In the genomic region with DNA sequence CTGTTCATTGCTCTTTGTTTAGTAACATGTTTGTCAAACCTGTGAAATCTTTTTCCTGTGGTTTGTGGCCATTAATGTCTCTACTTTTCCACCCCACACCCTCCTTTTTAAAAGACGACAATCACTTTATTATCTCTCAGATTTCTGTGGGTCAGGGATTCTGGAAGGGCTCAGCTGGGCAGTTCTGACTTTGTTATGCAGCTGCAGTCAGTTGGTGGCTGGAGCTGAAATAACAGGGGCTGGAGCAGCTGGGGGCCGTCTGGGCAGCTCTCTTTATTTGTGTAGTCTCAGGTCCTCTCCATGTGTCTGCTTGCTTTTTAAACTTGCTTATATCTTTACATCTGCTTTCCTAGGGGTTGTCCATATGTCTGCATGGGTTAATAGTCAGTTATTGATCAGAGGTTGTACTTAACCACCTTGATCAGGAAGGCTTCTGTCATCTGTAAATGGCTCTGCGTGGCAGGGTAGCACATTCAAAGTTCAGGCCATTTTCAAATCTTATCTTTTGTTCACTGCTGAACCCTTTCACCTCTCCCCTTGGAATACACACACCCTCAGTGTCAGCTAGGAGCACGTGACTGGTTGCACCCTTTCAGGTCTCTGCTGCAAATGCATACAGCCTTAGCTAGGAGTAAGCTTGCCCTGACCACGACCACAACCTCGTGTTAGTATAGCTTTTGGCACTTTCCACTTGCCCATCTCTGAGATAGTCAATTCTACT, we compare ENCODE assay signal across 1 cellular context.
TF ChIP-seq lines count a peak whose summit lies in the region.

No MANE protein-coding gene starts in this region.

TF ChIP-seq in HepG2, 621 proteins besides CTCF, POLR2A, EP300 and RAD21 (continued from another document and continues in another):
- TF ChIP-seq, protein P1, sequence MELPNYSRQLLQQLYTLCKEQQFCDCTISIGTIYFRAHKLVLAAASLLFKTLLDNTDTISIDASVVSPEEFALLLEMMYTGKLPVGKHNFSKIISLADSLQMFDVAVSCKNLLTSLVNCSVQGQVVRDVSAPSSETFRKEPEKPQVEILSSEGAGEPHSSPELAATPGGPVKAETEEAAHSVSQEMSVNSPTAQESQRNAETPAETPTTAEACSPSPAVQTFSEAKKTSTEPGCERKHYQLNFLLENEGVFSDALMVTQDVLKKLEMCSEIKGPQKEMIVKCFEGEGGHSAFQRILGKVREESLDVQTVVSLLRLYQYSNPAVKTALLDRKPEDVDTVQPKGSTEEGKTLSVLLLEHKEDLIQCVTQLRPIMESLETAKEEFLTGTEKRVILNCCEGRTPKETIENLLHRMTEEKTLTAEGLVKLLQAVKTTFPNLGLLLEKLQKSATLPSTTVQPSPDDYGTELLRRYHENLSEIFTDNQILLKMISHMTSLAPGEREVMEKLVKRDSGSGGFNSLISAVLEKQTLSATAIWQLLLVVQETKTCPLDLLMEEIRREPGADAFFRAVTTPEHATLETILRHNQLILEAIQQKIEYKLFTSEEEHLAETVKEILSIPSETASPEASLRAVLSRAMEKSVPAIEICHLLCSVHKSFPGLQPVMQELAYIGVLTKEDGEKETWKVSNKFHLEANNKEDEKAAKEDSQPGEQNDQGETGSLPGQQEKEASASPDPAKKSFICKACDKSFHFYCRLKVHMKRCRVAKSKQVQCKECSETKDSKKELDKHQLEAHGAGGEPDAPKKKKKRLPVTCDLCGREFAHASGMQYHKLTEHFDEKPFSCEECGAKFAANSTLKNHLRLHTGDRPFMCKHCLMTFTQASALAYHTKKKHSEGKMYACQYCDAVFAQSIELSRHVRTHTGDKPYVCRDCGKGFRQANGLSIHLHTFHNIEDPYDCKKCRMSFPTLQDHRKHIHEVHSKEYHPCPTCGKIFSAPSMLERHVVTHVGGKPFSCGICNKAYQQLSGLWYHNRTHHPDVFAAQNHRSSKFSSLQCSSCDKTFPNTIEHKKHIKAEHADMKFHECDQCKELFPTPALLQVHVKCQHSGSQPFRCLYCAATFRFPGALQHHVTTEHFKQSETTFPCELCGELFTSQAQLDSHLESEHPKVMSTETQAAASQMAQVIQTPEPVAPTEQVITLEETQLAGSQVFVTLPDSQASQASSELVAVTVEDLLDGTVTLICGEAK (IDR thresholded peaks at IDR 0.05): no peak
- TF ChIP-seq, protein P1 (CRISPR knock-in tag; IDR thresholded peaks at IDR 0.05): peak; percentile 41; the same call in 1 of the 2 replicates
- TF ChIP-seq, protein P2, sequence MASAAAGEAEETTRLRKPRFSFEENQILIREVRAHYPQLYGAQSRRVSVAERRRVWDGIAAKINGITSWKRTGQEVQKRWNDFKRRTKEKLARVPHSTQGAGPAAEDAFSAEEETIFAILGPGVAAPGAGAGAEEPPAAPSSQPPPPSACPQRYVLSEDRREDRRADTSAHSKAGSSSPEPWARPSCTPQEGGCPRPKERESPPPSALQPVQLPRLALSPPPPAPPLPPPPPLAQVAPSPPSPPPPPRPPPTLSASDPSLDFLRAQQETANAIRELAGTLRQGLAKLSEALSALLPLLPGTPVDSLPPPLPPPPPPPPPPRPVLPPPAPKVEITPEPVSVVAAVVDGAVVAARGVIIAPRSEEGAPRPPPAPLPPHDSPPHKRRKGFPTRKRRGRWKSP (CRISPR knock-in tag; IDR thresholded peaks at IDR 0.05): no peak
- TF ChIP-seq POLR2AphosphoS2 (IDR thresholded peaks at IDR 0.05; ENCODE audit: low read depth, low read length) (no peak), FOXP1 (IDR thresholded peaks at IDR 0.05) (no peak), FOXP1 (CRISPR knock-in tag; IDR thresholded peaks at IDR 0.05) (peak; percentile 59; the same call in 1 of the 2 replicates), SAFB2 (CRISPR knock-in tag; IDR thresholded peaks at IDR 0.05; ENCODE audit: borderline replicate concordance, low read depth) (no peak), NFIC (IDR thresholded peaks at IDR 0.05; ENCODE audit: low read length) (0 out of 2 replicates have a peak, but pooled peaks have one; percentile 25), ZNF589 (CRISPR knock-in tag; conservative IDR thresholded peaks at IDR 0.05) (no peak), ZNF232 (CRISPR knock-in tag; IDR thresholded peaks at IDR 0.05; ENCODE audit: borderline replicate concordance) (no peak), ZNF430 (CRISPR knock-in tag; IDR thresholded peaks at IDR 0.05) (peak; percentile 59; the same call in 1 of the 2 replicates), ZNF335 (CRISPR knock-in tag; IDR thresholded peaks at IDR 0.05) (no peak), PCBP1 (IDR thresholded peaks at IDR 0.05; ENCODE audit: borderline replicate concordance, low read depth, low read length) (no peak), ZNF788 (CRISPR knock-in tag; IDR thresholded peaks at IDR 0.05; ENCODE audit: borderline replicate concordance) (peak; percentile 44; the same call in 1 of the 2 replicates), RFXANK (CRISPR knock-in tag; IDR thresholded peaks at IDR 0.05) (0 out of 2 replicates have a peak, but pooled peaks have one; percentile 28), TEAD3 (CRISPR knock-in tag; optimal IDR thresholded peaks at IDR 0.05; ENCODE audit: borderline replicate concordance) (peak; percentile 70), ZNF292 (CRISPR knock-in tag; IDR thresholded peaks at IDR 0.05; ENCODE audit: borderline replicate concordance, low read depth) (peak; percentile 89; the same call in 1 of the 2 replicates), SKI (IDR thresholded peaks at IDR 0.05; ENCODE audit: partially characterized antibody) (peak; percentile 30)
- TF ChIP-seq, protein P3, sequence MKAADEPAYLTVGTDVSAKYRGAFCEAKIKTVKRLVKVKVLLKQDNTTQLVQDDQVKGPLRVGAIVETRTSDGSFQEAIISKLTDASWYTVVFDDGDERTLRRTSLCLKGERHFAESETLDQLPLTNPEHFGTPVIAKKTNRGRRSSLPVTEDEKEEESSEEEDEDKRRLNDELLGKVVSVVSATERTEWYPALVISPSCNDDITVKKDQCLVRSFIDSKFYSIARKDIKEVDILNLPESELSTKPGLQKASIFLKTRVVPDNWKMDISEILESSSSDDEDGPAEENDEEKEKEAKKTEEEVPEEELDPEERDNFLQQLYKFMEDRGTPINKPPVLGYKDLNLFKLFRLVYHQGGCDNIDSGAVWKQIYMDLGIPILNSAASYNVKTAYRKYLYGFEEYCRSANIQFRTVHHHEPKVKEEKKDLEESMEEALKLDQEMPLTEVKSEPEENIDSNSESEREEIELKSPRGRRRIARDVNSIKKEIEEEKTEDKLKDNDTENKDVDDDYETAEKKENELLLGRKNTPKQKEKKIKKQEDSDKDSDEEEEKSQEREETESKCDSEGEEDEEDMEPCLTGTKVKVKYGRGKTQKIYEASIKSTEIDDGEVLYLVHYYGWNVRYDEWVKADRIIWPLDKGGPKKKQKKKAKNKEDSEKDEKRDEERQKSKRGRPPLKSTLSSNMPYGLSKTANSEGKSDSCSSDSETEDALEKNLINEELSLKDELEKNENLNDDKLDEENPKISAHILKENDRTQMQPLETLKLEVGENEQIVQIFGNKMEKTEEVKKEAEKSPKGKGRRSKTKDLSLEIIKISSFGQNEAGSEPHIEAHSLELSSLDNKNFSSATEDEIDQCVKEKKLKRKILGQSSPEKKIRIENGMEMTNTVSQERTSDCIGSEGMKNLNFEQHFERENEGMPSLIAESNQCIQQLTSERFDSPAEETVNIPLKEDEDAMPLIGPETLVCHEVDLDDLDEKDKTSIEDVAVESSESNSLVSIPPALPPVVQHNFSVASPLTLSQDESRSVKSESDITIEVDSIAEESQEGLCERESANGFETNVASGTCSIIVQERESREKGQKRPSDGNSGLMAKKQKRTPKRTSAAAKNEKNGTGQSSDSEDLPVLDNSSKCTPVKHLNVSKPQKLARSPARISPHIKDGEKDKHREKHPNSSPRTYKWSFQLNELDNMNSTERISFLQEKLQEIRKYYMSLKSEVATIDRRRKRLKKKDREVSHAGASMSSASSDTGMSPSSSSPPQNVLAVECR (CRISPR knock-in tag; IDR thresholded peaks at IDR 0.05; ENCODE audit: borderline replicate concordance): no peak
- TF ChIP-seq, protein P4, sequence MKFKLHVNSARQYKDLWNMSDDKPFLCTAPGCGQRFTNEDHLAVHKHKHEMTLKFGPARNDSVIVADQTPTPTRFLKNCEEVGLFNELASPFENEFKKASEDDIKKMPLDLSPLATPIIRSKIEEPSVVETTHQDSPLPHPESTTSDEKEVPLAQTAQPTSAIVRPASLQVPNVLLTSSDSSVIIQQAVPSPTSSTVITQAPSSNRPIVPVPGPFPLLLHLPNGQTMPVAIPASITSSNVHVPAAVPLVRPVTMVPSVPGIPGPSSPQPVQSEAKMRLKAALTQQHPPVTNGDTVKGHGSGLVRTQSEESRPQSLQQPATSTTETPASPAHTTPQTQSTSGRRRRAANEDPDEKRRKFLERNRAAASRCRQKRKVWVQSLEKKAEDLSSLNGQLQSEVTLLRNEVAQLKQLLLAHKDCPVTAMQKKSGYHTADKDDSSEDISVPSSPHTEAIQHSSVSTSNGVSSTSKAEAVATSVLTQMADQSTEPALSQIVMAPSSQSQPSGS (CRISPR knock-in tag; IDR thresholded peaks at IDR 0.05): 0 out of 2 replicates have a peak, but pooled peaks have one; percentile 30
- TF ChIP-seq, protein P5, sequence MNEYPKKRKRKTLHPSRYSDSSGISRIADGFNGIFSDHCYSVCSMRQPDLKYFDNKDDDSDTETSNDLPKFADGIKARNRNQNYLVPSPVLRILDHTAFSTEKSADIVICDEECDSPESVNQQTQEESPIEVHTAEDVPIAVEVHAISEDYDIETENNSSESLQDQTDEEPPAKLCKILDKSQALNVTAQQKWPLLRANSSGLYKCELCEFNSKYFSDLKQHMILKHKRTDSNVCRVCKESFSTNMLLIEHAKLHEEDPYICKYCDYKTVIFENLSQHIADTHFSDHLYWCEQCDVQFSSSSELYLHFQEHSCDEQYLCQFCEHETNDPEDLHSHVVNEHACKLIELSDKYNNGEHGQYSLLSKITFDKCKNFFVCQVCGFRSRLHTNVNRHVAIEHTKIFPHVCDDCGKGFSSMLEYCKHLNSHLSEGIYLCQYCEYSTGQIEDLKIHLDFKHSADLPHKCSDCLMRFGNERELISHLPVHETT (CRISPR knock-in tag; conservative IDR thresholded peaks at IDR 0.05): no peak
- TF ChIP-seq, protein P6, sequence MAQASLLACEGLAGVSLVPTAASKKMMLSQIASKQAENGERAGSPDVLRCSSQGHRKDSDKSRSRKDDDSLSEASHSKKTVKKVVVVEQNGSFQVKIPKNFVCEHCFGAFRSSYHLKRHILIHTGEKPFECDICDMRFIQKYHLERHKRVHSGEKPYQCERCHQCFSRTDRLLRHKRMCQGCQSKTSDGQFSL (CRISPR knock-in tag; IDR thresholded peaks at IDR 0.05): no peak
- TF ChIP-seq, protein P7, sequence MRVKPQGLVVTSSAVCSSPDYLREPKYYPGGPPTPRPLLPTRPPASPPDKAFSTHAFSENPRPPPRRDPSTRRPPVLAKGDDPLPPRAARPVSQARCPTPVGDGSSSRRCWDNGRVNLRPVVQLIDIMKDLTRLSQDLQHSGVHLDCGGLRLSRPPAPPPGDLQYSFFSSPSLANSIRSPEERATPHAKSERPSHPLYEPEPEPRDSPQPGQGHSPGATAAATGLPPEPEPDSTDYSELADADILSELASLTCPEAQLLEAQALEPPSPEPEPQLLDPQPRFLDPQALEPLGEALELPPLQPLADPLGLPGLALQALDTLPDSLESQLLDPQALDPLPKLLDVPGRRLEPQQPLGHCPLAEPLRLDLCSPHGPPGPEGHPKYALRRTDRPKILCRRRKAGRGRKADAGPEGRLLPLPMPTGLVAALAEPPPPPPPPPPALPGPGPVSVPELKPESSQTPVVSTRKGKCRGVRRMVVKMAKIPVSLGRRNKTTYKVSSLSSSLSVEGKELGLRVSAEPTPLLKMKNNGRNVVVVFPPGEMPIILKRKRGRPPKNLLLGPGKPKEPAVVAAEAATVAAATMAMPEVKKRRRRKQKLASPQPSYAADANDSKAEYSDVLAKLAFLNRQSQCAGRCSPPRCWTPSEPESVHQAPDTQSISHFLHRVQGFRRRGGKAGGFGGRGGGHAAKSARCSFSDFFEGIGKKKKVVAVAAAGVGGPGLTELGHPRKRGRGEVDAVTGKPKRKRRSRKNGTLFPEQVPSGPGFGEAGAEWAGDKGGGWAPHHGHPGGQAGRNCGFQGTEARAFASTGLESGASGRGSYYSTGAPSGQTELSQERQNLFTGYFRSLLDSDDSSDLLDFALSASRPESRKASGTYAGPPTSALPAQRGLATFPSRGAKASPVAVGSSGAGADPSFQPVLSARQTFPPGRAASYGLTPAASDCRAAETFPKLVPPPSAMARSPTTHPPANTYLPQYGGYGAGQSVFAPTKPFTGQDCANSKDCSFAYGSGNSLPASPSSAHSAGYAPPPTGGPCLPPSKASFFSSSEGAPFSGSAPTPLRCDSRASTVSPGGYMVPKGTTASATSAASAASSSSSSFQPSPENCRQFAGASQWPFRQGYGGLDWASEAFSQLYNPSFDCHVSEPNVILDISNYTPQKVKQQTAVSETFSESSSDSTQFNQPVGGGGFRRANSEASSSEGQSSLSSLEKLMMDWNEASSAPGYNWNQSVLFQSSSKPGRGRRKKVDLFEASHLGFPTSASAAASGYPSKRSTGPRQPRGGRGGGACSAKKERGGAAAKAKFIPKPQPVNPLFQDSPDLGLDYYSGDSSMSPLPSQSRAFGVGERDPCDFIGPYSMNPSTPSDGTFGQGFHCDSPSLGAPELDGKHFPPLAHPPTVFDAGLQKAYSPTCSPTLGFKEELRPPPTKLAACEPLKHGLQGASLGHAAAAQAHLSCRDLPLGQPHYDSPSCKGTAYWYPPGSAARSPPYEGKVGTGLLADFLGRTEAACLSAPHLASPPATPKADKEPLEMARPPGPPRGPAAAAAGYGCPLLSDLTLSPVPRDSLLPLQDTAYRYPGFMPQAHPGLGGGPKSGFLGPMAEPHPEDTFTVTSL (CRISPR knock-in tag; IDR thresholded peaks at IDR 0.05; ENCODE audit: borderline replicate concordance): peak; percentile 62
